ENCODE assay signal across 34 cellular contexts in the genomic region with DNA sequence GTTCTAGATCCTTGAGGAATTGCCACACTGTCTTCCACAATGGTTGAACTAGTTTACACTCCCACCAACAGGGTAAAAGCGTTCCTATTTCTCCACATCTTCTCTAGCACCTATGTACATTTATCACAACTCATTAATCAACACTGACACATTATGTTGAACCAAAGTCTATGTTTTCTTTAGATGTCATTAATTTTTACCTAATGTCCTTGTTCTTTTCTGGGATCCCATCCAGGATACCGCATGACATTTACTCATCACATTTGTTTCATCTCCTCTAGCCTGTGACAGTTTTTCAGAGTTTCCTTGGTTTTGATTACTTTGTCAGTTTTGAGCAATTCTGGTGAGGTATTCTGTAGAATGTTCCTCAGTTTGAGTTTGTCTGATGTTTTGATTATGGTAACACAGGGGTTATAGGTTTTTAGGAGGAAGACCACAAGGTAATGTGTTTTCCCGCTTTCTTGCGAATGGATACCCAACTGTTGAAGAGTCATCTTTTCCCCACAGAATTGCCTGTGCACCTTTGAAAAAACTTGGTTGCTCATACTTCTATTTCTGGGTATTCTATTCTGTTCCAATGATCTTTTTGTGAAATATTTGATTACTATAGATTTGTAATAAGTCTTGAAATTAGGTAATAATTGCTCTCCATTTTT. TPM values are rescaled to one million over a fixed set of nuclear protein-coding genes. Genes with fewer than 3 reads are reported as not detected.
"Had no signal": no experiment of that assay in that cellular context is flagged by ENCODE, and none has a peak within 500 bp of the region (broad histone marks: within the 10 kb centered on the region; RNA-seq: fewer than 3 reads in every experiment).

No MANE protein-coding gene starts in this region.

- H3K27me3 ChIP-seq: ascending aorta, cardiac muscle cell, colonic mucosa, ovary, tibial nerve had no signal

- H3K36me3 ChIP-seq: ascending aorta, cardiac muscle cell, colonic mucosa, gastroesophageal sphincter, left ventricle myocardium inferior, ovary, tibial nerve had no signal

- H3K9me3 ChIP-seq: colonic mucosa, gastroesophageal sphincter, ovary had no signal

- H3K4me3 ChIP-seq: ascending aorta, cardiac muscle cell, colonic mucosa, gastroesophageal sphincter, left ventricle myocardium inferior, ovary, tibial nerve had no signal

- ATAC-seq: gastroesophageal sphincter, WTC11 had no signal

- DNase-seq: activated CD4-positive, alpha-beta memory T cell treated with anti-CD3 and anti-CD28 coated beads, Interleukin-2, amount 10 ng/mL, durations not matched to agents 7 days and 5 days; activated CD4-positive, alpha-beta T cell treated with anti-CD3 and anti-CD28 coated beads for 1 hour; activated CD4-positive, alpha-beta T cell treated with anti-CD3 and anti-CD28 coated beads, Interleukin-2, amount 10 ng/mL, durations not matched to agents 7 days and 5 days; activated CD8-positive, alpha-beta memory T cell treated with anti-CD3 and anti-CD28 coated beads, Interleukin-2, amount 50 U/mL, for 48 hours; activated gamma-delta T cell; activated naive CD4-positive, alpha-beta T cell treated with anti-CD3 and anti-CD28 coated beads, Interleukin-2, amount 10 ng/mL, durations not matched to agents 7 days and 5 days; activated naive CD8-positive, alpha-beta T cell treated with anti-CD3 and anti-CD28 coated beads, Interleukin-2, amount 10 ng/mL, durations not matched to agents 7 days and 5 days; activated T-cell treated with anti-CD3 and anti-CD28 coated beads, Interleukin-2, amount 50 U/mL, for 24 hours; cerebellar nuclear complex; colonic mucosa; effector CD8-positive, alpha-beta T cell; head of caudate nucleus; hippocampal formation; left ventricle myocardium inferior; naive B cell; ovary; stimulated activated CD4-positive, alpha-beta T cell treated with anti-CD3 and anti-CD28 coated beads, Interleukin-15, amount 100 ng/mL, for 24 hours; stimulated activated CD4-positive, alpha-beta T cell treated with anti-CD3 and anti-CD28 coated beads, Interleukin-2, amount 100 ng/mL, for 24 hours; stimulated activated naive CD4-positive, alpha-beta T cell treated with Interleukin-2 at 50 U/mL for 16 hours; T-helper 2 cell had no signal

- FAIRE-seq: endometrium, keratinocyte had no signal

- H3K27ac ChIP-seq: ascending aorta, cardiac muscle cell, colonic mucosa, epithelial cell of prostate, gastroesophageal sphincter, left ventricle myocardium inferior, ovary, tibial nerve had no signal

- H3K4me1 ChIP-seq: ascending aorta, colonic mucosa, gastroesophageal sphincter, left ventricle myocardium inferior, tibial nerve had no signal

RNA-seq across cellular contexts. Expression of gene UGT1A9, which starts 3.0 kb away (rescaled TPM):
- total RNA-seq: activated CD4-positive, alpha-beta memory T cell treated with anti-CD3 and anti-CD28 coated beads, Interleukin-2, amount 10 ng/mL, durations not matched to agents 7 days and 5 days; activated CD4-positive, alpha-beta T cell treated with anti-CD3 and anti-CD28 coated beads, Interleukin-2, amount 10 ng/mL, durations not matched to agents 7 days and 5 days; activated naive CD8-positive, alpha-beta T cell treated with anti-CD3 and anti-CD28 coated beads, Interleukin-2, amount 10 ng/mL, durations not matched to agents 7 days and 5 days; ascending aorta; cardiac muscle cell; dermis microvascular lymphatic vessel endothelial cell; gastroesophageal sphincter; left ventricle myocardium inferior; lung microvascular endothelial cell; mesenteric fat pad; progenitor cell of endocrine pancreas; temporal lobe; tibial nerve; WTC11 had no signal
- polyA plus RNA-seq: cardiac muscle cell, keratinocyte, neural cell, ovary had no signal

RNA-seq across cellular contexts. Expression of gene UGT1A7, which starts 13.0 kb away (rescaled TPM):
- total RNA-seq: activated CD4-positive, alpha-beta memory T cell treated with anti-CD3 and anti-CD28 coated beads, Interleukin-2, amount 10 ng/mL, durations not matched to agents 7 days and 5 days; activated CD4-positive, alpha-beta T cell treated with anti-CD3 and anti-CD28 coated beads, Interleukin-2, amount 10 ng/mL, durations not matched to agents 7 days and 5 days; activated naive CD8-positive, alpha-beta T cell treated with anti-CD3 and anti-CD28 coated beads, Interleukin-2, amount 10 ng/mL, durations not matched to agents 7 days and 5 days; ascending aorta; cardiac muscle cell; dermis microvascular lymphatic vessel endothelial cell; left ventricle myocardium inferior; lung microvascular endothelial cell; ovary; progenitor cell of endocrine pancreas; temporal lobe; tibial nerve; WTC11 had no signal
- polyA plus RNA-seq: cardiac muscle cell, neural cell, ovary had no signal

RNA-seq across cellular contexts. Expression of gene UGT1A6, which starts 24.0 kb away (rescaled TPM):
- total RNA-seq: activated CD4-positive, alpha-beta memory T cell treated with anti-CD3 and anti-CD28 coated beads, Interleukin-2, amount 10 ng/mL, durations not matched to agents 7 days and 5 days; activated CD4-positive, alpha-beta T cell treated with anti-CD3 and anti-CD28 coated beads, Interleukin-2, amount 10 ng/mL, durations not matched to agents 7 days and 5 days; activated naive CD8-positive, alpha-beta T cell treated with anti-CD3 and anti-CD28 coated beads, Interleukin-2, amount 10 ng/mL, durations not matched to agents 7 days and 5 days; cardiac muscle cell; dermis microvascular lymphatic vessel endothelial cell; left ventricle myocardium inferior; lung microvascular endothelial cell; mesenteric fat pad; ovary; progenitor cell of endocrine pancreas; temporal lobe; WTC11 had no signal
- polyA plus RNA-seq: cardiac muscle cell, neural cell, ovary had no signal

RNA-seq across cellular contexts. Expression of gene UGT1A10, which starts 32.5 kb away (rescaled TPM):
- total RNA-seq: activated CD4-positive, alpha-beta memory T cell treated with anti-CD3 and anti-CD28 coated beads, Interleukin-2, amount 10 ng/mL, durations not matched to agents 7 days and 5 days; activated CD4-positive, alpha-beta T cell treated with anti-CD3 and anti-CD28 coated beads, Interleukin-2, amount 10 ng/mL, durations not matched to agents 7 days and 5 days; activated naive CD8-positive, alpha-beta T cell treated with anti-CD3 and anti-CD28 coated beads, Interleukin-2, amount 10 ng/mL, durations not matched to agents 7 days and 5 days; ascending aorta; cardiac muscle cell; dermis microvascular lymphatic vessel endothelial cell; left ventricle myocardium inferior; lung microvascular endothelial cell; mesenteric fat pad; ovary; progenitor cell of endocrine pancreas; temporal lobe; tibial nerve; WTC11 had no signal
- polyA plus RNA-seq: cardiac muscle cell, neural cell, ovary had no signal

RNA-seq across cellular contexts. Expression of gene UGT1A5, which starts 44.0 kb away (rescaled TPM):
- total RNA-seq: activated CD4-positive, alpha-beta memory T cell treated with anti-CD3 and anti-CD28 coated beads, Interleukin-2, amount 10 ng/mL, durations not matched to agents 7 days and 5 days; activated CD4-positive, alpha-beta T cell treated with anti-CD3 and anti-CD28 coated beads, Interleukin-2, amount 10 ng/mL, durations not matched to agents 7 days and 5 days; activated naive CD8-positive, alpha-beta T cell treated with anti-CD3 and anti-CD28 coated beads, Interleukin-2, amount 10 ng/mL, durations not matched to agents 7 days and 5 days; ascending aorta; cardiac muscle cell; dermis microvascular lymphatic vessel endothelial cell; gastroesophageal sphincter; left ventricle myocardium inferior; lung microvascular endothelial cell; mesenteric fat pad; ovary; progenitor cell of endocrine pancreas; temporal lobe; tibial nerve; WTC11 had no signal
- polyA plus RNA-seq: cardiac muscle cell, neural cell, ovary had no signal
